8 cellular contexts compared by ENCODE assay signal in the genomic region with DNA sequence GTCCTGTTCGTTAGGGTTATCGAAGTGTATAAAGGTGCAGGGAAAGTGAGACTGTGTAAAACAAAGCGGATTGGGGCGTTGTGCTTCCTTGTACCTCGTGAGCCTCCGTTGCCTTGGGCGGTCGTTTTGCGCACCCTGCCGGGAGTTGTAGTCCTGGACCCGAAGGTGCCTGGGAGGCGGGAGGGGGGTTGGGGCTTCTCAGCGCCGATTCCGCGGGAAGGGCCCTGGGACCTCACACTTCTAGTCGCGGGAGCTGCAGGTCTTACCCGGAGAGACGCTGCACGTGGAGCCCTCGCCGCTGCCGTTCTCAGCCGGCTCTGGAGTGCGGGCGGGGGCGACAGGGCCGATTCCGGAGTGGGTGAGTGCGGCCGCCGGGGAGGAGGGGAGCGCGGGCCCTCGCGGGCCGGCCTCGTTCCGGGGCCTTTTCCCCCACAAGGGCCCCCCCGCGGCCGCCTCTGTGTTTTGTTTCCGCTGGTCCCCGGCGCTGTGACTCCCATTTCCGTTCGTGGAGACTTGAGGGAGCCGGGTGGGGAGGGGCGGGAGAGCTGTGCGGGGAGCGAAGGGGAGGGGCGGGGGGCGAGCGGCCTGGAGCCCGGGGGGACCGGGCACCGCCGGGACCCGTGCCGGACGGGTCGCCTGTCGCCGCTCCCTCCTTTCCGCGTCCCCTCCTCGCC.
A peak's percentile ranks its signal among the peaks of the same experiment; 100 is the strongest.
DNase-seq lines count a peak whose midpoint lies in the region; ATAC-seq and TF ChIP-seq lines count a peak whose summit lies in the region.

No MANE protein-coding gene starts in this region.

- no peaks in the 10 kb centered on the region for H3K9me3 ChIP-seq in KOPT-K1 (ENCODE audit: insufficient read depth, low read length, poor library complexity, severe bottlenecking)

- peak overlapping the region; percentile 97 for H3K27ac ChIP-seq in KOPT-K1 (ENCODE audit: low read depth, low read length, poor library complexity, severe bottlenecking)

- H3K9me3 Mint-ChIP-seq in nephron progenitor cell = no peaks in the 10 kb centered on the region
- H3K9me3 Mint-ChIP-seq in stimulated activated naive CD8-positive, alpha-beta T cell treated with anti-CD3 and anti-CD28 coated beads, Interleukin-15, Interleukin-2, amounts not matched to agents 100 ng/mL and 50 ng/mL, for 24 hours = no peaks in the 10 kb centered on the region

- H3K27me3 Mint-ChIP-seq in nephron progenitor cell (ENCODE audit: low read depth, poor library complexity) = peaks cover 6% of the 10 kb centered on the region
- no peaks in the 10 kb centered on the region for H3K27me3 Mint-ChIP-seq in stimulated activated naive CD8-positive, alpha-beta T cell treated with anti-CD3 and anti-CD28 coated beads, Interleukin-15, Interleukin-2, amounts not matched to agents 100 ng/mL and 50 ng/mL, for 24 hours

- DNase-seq in DMS79 (lab: John Stamatoyannopoulos, UW) = peak; percentile 52
- DNase-seq in RPMI8226 = peak; percentile 92
- peak; percentile 96 for DNase-seq in activated effector memory CD4-positive, alpha-beta T cell treated with anti-CD3 and anti-CD28 coated beads, Interleukin-2, amount 50 U/mL, for 16 hours
- peak; percentile 83 for DNase-seq in fibroblast of the conjunctiva (ENCODE audit: low read depth)
- peak; percentile 79 for DNase-seq in nephron progenitor cell

- peaks cover 13% of the 10 kb centered on the region for H3K36me3 Mint-ChIP-seq in nephron progenitor cell (ENCODE audit: low read depth)
- H3K36me3 Mint-ChIP-seq in stimulated activated naive CD8-positive, alpha-beta T cell treated with anti-CD3 and anti-CD28 coated beads, Interleukin-15, Interleukin-2, amounts not matched to agents 100 ng/mL and 50 ng/mL, for 24 hours (ENCODE audit: low read depth) = peaks cover 29% of the 10 kb centered on the region

- H3K36me3 ChIP-seq in KOPT-K1 (ENCODE audit: insufficient read depth, low read length) = peaks cover 27% of the 10 kb centered on the region

- peak; percentile 55 for ATAC-seq in GM21786 (IDR thresholded peaks at IDR 0.05; ENCODE audit: unreplicated experiment)

- peaks cover 36% of the 10 kb centered on the region for H3K4me1 Mint-ChIP-seq in nephron progenitor cell
- peaks cover 68% of the 10 kb centered on the region for H3K4me1 Mint-ChIP-seq in stimulated activated naive CD8-positive, alpha-beta T cell treated with anti-CD3 and anti-CD28 coated beads, Interleukin-15, Interleukin-2, amounts not matched to agents 100 ng/mL and 50 ng/mL, for 24 hours (ENCODE audit: low read depth)

- H3K4me3 Mint-ChIP-seq in nephron progenitor cell = peak overlapping the region; percentile 99
- peak overlapping the region; percentile 100 for H3K4me3 Mint-ChIP-seq in stimulated activated naive CD8-positive, alpha-beta T cell treated with anti-CD3 and anti-CD28 coated beads, Interleukin-15, Interleukin-2, amounts not matched to agents 100 ng/mL and 50 ng/mL, for 24 hours

- no peak for TF ChIP-seq CTCF in nephron progenitor cell (IDR thresholded peaks at IDR 0.05)

- peak overlapping the region; percentile 100 for H3K27ac Mint-ChIP-seq in nephron progenitor cell
- H3K27ac Mint-ChIP-seq in stimulated activated naive CD8-positive, alpha-beta T cell treated with anti-CD3 and anti-CD28 coated beads, Interleukin-15, Interleukin-2, amounts not matched to agents 100 ng/mL and 50 ng/mL, for 24 hours = peak overlapping the region; percentile 100

Comparison
In these comparisons a context has a peak if more than half of its experiments do, and no peak if none do; other contexts are left out.
1. Peak in every context shown above with its lines: DNase-seq, ATAC-seq and H3K27ac ChIP-seq.